ENCODE assay signal across 8 cellular contexts in the genomic region with DNA sequence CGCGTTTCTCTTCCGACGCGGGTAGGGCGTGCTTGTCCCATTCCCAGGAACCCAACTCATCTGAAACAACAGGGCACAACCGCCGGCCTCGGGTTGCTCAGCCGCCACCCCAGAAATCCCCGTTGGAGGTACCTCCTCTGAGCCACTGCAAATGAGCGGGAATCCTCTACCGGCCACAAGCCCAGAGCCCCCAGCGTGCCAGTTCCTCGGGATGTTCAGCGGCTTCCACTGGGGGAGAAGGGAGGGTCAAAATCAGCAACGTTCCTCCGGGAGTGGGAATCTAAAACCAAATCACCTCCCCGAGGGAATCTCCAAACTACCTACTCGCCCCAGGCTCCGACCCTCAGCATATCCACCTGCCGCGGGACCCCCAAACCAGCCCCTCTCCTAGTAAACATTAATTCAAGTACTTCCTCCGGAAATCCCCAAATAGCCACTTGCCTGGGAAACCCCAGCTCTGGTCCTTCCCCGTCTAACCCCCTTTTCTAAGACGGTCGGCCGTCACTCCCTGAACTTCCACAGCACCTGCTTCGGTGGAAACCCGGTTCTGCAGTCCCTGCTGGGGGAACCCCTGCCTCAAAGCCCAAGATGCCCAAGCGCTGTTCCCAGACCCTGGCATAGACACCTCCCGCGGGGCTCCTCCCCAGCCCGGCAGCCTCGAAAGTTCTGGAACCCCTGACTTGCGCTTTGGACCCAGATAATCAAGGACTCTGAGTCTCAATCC. TPM values are rescaled to one million over a fixed set of nuclear protein-coding genes. Genes with fewer than 3 reads are reported as not detected.
DNase-seq lines count a peak whose midpoint lies in the region; ATAC-seq and TF ChIP-seq lines count a peak whose summit lies in the region.

No MANE protein-coding gene starts in this region.

- H3K9me3 Mint-ChIP-seq in progenitor cell of endocrine pancreas (ENCODE audit: low read depth), result no peaks in the 10 kb centered on the region
- H3K9me3 Mint-ChIP-seq in naive thymus-derived CD8-positive, alpha-beta T cell, result no peaks in the 10 kb centered on the region

- H3K4me1 Mint-ChIP-seq in progenitor cell of endocrine pancreas (ENCODE audit: low read depth), result peaks cover 11% of the 10 kb centered on the region
- peaks cover 0 to 16% (median 14%) of the 10 kb centered on the region in 4 donors for H3K4me1 Mint-ChIP-seq in naive thymus-derived CD8-positive, alpha-beta T cell

- POLR2A ChIA-PET in naive thymus-derived CD8-positive, alpha-beta T cell (lab: Charles Lee), result no interaction called here

- ATAC-seq in GM19438 (IDR thresholded peaks at IDR 0.05; ENCODE audit: low read depth, unreplicated experiment) (peak; percentile 28), HG03432 (IDR thresholded peaks at IDR 0.05; ENCODE audit: unreplicated experiment) (peak; percentile 35)
- no peak for ATAC-seq in naive thymus-derived CD8-positive, alpha-beta T cell
- no peak for ATAC-seq in activated CD4-positive, CD25-positive, alpha-beta regulatory T cell treated with anti-CD3 and anti-CD28 coated beads, Interleukin-2, amount 50 U/mL, for 24 hours

- H3K4me3 ChIP-seq in choroid plexus epithelial cell (ENCODE audit: low read depth, low read length), result peak overlapping the region; percentile 68

- DNase-seq in GM03348 (ENCODE audit: low spot score) (peak; percentile 28), choroid plexus epithelial cell (ENCODE audit: low read depth) (peak; percentile 25), progenitor cell of endocrine pancreas (ENCODE audit: low spot score, unreplicated experiment) (no peak), KBM-7 (no peak)
- no peak for DNase-seq in naive thymus-derived CD8-positive, alpha-beta T cell

- no peak overlapping the region for H3K27ac Mint-ChIP-seq in progenitor cell of endocrine pancreas
- H3K27ac Mint-ChIP-seq in naive thymus-derived CD8-positive, alpha-beta T cell, result no peak overlapping the region

- peaks cover 68% of the 10 kb centered on the region for H3K27me3 Mint-ChIP-seq in progenitor cell of endocrine pancreas
- H3K27me3 Mint-ChIP-seq in naive thymus-derived CD8-positive, alpha-beta T cell, result peaks cover 22 to 42% (median 26%) of the 10 kb centered on the region in 5 donors

- H3K4me3 Mint-ChIP-seq in progenitor cell of endocrine pancreas (ENCODE audit: low read depth), result peak overlapping the region; percentile 60
- peak overlapping the region in 5 of 10 donors; percentile 47 to 61 (median 54) for H3K4me3 Mint-ChIP-seq in naive thymus-derived CD8-positive, alpha-beta T cell

- H3K36me3 Mint-ChIP-seq in progenitor cell of endocrine pancreas (ENCODE audit: insufficient read depth), result no peaks in the 10 kb centered on the region
- H3K36me3 Mint-ChIP-seq in naive thymus-derived CD8-positive, alpha-beta T cell, result no peaks in the 10 kb centered on the region

- TF ChIP-seq CTCF in choroid plexus epithelial cell (conservative IDR thresholded peaks at IDR 0.05; ENCODE audit: low read depth, low read length), result no peak
- TF ChIP-seq CTCF in progenitor cell of endocrine pancreas (IDR thresholded peaks at IDR 0.05; ENCODE audit: unreplicated experiment), result no peak

- in situ Hi-C loops in KBM-7 (cut with MboI; ENCODE audit: low pct_unique_long_range_greater_than_20kb, low sequenced_read_pairs), result no loop called here

RNA-seq across cellular contexts. Expression of a gene that starts 0.9 kb away (rescaled TPM):
- 3.0 and 3.1 TPM in 2 replicates for total RNA-seq in progenitor cell of endocrine pancreas
- under 1 TPM; 0.18 to 0.58 TPM for total RNA-seq in naive thymus-derived CD8-positive, alpha-beta T cell
- polyA plus RNA-seq in naive thymus-derived CD8-positive, alpha-beta T cell, result not detected

RNA-seq across cellular contexts. Expression of a gene that starts 34.9 kb away (rescaled TPM):
- total RNA-seq in progenitor cell of endocrine pancreas, result not detected in 2 replicates
- total RNA-seq in naive thymus-derived CD8-positive, alpha-beta T cell, result not detected
- not detected for polyA plus RNA-seq in naive thymus-derived CD8-positive, alpha-beta T cell

Comparison
In these comparisons a context has a peak if more than half of its experiments do, and no peak if none do; other contexts are left out.
1. DNase-seq: peak in GM03348 (single experiment) and choroid plexus epithelial cell (single experiment); none in progenitor cell of endocrine pancreas (single experiment), KBM-7 (single experiment) and naive thymus-derived CD8-positive, alpha-beta T cell (0 of 10).
2. ATAC-seq: peak in GM19438 (single experiment) and HG03432 (single experiment); none in naive thymus-derived CD8-positive, alpha-beta T cell (0 of 2) and activated CD4-positive, CD25-positive, alpha-beta regulatory T cell treated with anti-CD3 and anti-CD28 coated beads, Interleukin-2, amount 50 U/mL, for 24 hours (0 of 2).